8 cellular contexts compared by ENCODE assay signal in the genomic region with DNA sequence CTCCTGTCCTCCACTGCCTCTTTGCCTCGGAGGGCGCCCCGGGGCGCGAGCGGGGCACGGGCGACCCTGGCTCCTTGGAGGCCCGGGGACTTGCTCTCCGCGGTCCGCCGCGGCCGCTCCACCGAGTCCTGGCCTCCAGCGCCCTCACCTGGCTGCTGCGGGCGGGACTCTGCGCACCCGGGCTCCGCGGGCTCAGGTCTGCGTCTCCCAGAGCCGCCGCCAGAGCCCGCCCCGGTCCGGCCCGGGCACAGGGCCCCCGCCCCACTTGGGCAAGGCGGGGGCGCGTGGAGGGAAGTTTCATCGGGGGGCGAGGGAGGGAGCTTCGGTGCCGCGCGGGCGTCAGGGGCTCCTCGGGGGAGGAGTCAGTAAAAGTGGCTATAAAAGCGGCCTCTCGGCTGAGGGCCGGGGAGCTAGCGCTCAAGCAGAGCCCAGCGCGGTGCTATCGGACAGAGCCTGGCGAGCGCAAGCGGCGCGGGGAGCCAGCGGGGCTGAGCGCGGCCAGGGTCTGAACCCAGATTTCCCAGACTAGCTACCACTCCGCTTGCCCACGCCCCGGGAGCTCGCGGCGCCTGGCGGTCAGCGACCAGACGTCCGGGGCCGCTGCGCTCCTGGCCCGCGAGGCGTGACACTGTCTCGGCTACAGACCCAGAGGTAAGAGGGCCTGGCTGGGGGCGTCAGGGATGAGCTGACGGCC. TPM values are rescaled to one million over a fixed set of nuclear protein-coding genes. Genes with fewer than 3 reads are reported as not detected.
DNase-seq lines count a peak whose midpoint lies in the region; ATAC-seq and TF ChIP-seq lines count a peak whose summit lies in the region.

A gene with protein sequence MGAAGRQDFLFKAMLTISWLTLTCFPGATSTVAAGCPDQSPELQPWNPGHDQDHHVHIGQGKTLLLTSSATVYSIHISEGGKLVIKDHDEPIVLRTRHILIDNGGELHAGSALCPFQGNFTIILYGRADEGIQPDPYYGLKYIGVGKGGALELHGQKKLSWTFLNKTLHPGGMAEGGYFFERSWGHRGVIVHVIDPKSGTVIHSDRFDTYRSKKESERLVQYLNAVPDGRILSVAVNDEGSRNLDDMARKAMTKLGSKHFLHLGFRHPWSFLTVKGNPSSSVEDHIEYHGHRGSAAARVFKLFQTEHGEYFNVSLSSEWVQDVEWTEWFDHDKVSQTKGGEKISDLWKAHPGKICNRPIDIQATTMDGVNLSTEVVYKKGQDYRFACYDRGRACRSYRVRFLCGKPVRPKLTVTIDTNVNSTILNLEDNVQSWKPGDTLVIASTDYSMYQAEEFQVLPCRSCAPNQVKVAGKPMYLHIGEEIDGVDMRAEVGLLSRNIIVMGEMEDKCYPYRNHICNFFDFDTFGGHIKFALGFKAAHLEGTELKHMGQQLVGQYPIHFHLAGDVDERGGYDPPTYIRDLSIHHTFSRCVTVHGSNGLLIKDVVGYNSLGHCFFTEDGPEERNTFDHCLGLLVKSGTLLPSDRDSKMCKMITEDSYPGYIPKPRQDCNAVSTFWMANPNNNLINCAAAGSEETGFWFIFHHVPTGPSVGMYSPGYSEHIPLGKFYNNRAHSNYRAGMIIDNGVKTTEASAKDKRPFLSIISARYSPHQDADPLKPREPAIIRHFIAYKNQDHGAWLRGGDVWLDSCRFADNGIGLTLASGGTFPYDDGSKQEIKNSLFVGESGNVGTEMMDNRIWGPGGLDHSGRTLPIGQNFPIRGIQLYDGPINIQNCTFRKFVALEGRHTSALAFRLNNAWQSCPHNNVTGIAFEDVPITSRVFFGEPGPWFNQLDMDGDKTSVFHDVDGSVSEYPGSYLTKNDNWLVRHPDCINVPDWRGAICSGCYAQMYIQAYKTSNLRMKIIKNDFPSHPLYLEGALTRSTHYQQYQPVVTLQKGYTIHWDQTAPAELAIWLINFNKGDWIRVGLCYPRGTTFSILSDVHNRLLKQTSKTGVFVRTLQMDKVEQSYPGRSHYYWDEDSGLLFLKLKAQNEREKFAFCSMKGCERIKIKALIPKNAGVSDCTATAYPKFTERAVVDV (N-terminal part only) (plus strand): TSS at position 407 of the 694 bp plus-strand sequence. CDS start 94,510 bp downstream, outside the sequence.

- TF ChIP-seq CTCF in CD4-positive, alpha-beta T cell (IDR thresholded peaks at IDR 0.05), result no peak
- TF ChIP-seq CTCF in omental fat pad (IDR thresholded peaks at IDR 0.05) (peak in 1 of 3 donors; percentile 42), upper lobe of right lung (IDR thresholded peaks at IDR 0.05) (peak; percentile 75)

- H3K27ac Mint-ChIP-seq in CD4-positive, alpha-beta T cell, result no peak within 1 kb of the TSS
- no peak within 1 kb of the TSS for H3K27ac Mint-ChIP-seq in activated naive CD8-positive, alpha-beta T cell

- POLR2A ChIA-PET in CD4-positive, alpha-beta T cell (lab: Charles Lee), result no interaction called here
- POLR2A ChIA-PET in HEK293T (lab: Yijun Ruan, JAX), result no interaction called here

- H3K9me3 ChIP-seq in CD4-positive, alpha-beta T cell (ENCODE audit: control insufficient read depth, low read length), result no peaks in the 10 kb centered on the region
- H3K9me3 ChIP-seq in upper lobe of right lung, result no peaks in the 10 kb centered on the region

- peaks cover 50% of the 10 kb centered on the region for H3K27me3 ChIP-seq in CD4-positive, alpha-beta T cell (ENCODE audit: control insufficient read depth, insufficient read depth, low read length)
- peaks cover 33% of the 10 kb centered on the region for H3K27me3 ChIP-seq in upper lobe of right lung

- no peaks in the 10 kb centered on the region for H3K9me3 Mint-ChIP-seq in CD4-positive, alpha-beta T cell
- no peaks in the 10 kb centered on the region for H3K9me3 Mint-ChIP-seq in activated naive CD8-positive, alpha-beta T cell (ENCODE audit: low read depth)

- peak in 2 of 10 experiments; percentile 5 to 10 for DNase-seq in CD4-positive, alpha-beta T cell
- DNase-seq in HEK293T (ENCODE audit: extremely low spot score) (peak; percentile 90), NOMO-1 treated with DMSO at 0.1 percent for 48 hours (lab: John Stamatoyannopoulos, UW; ENCODE audit: unreplicated experiment) (peak; percentile 63), head of caudate nucleus (peak; percentile 37 to 91 (median 78)), omental fat pad (ENCODE audit: low spot score) (no peak), upper lobe of right lung (peak; percentile 89)

- H3K4me3 ChIP-seq in upper lobe of right lung, result peak within 1 kb of the TSS; percentile 51

- no peak for ATAC-seq in CD4-positive, alpha-beta T cell (ENCODE audit: poor library complexity)
- peak; percentile 83 for ATAC-seq in omental fat pad (ENCODE audit: low FRiP score)
- ATAC-seq in upper lobe of right lung, result peak; percentile 90
- ATAC-seq in GM19395 (IDR thresholded peaks at IDR 0.05; ENCODE audit: unreplicated experiment), result no peak

- H3K27ac ChIP-seq in CD4-positive, alpha-beta T cell (ENCODE audit: low read depth, low read length), result no peak within 1 kb of the TSS
- H3K27ac ChIP-seq in upper lobe of right lung, result no peak within 1 kb of the TSS

- H3K27me3 Mint-ChIP-seq in CD4-positive, alpha-beta T cell, result peaks cover 62% of the 10 kb centered on the region
- H3K27me3 Mint-ChIP-seq in activated naive CD8-positive, alpha-beta T cell, result peaks cover 30% of the 10 kb centered on the region

- H3K4me3 Mint-ChIP-seq in CD4-positive, alpha-beta T cell, result peak within 1 kb of the TSS; percentile 4
- H3K4me3 Mint-ChIP-seq in activated naive CD8-positive, alpha-beta T cell, result peak within 1 kb of the TSS; percentile 73

- H3K36me3 Mint-ChIP-seq in CD4-positive, alpha-beta T cell (ENCODE audit: low read depth), result no peaks in the 10 kb centered on the region
- no peaks in the 10 kb centered on the region for H3K36me3 Mint-ChIP-seq in activated naive CD8-positive, alpha-beta T cell

- intact Hi-C loops in CD4-positive, alpha-beta T cell (cut with DNase I, micrococcal nuclease), result loop anchor here in 1 of 2 experiments (5.0 kb wide), 1 partner anchor 212 kb away; no protein-coding TSS in a partner anchor
- intact Hi-C loops in head of caudate nucleus (cut with DNase I) (loop anchor here (5.0 to 10.0 kb wide), 2 partner anchors 196 to 322 kb away; no protein-coding TSS in a partner anchor), upper lobe of right lung (cut with DNase I) (loop anchor here (5.0 kb wide), 2 partner anchors 212 to 322 kb away; no protein-coding TSS in a partner anchor)

- no peaks in the 10 kb centered on the region for H3K36me3 ChIP-seq in upper lobe of right lung

- H3K4me1 Mint-ChIP-seq in CD4-positive, alpha-beta T cell (ENCODE audit: low read depth), result peaks cover 12% of the 10 kb centered on the region
- H3K4me1 Mint-ChIP-seq in activated naive CD8-positive, alpha-beta T cell (ENCODE audit: low read depth), result peaks cover 19% of the 10 kb centered on the region

- CTCF ChIA-PET in CD4-positive, alpha-beta T cell (lab: Charles Lee), result no interaction called here
- CTCF ChIA-PET in HEK293T (lab: Yijun Ruan, JAX), result interaction anchor here (0.6 to 2.6 kb wide), 32 partner anchors 9 to 893 kb away, joined by 3 to 24 read pairs (median 4); no protein-coding TSS in a partner anchor

- peaks cover 35% of the 10 kb centered on the region for H3K4me1 ChIP-seq in upper lobe of right lung

TF ChIP-seq in HEK293T, 16 proteins besides CTCF, POLR2A, EP300 and RAD21:
- no peak for TF ChIP-seq FOXK2 (IDR thresholded peaks at IDR 0.05)
- TF ChIP-seq LEF1 (IDR thresholded peaks at IDR 0.05; ENCODE audit: borderline replicate concordance), result no peak
- no peak for TF ChIP-seq TARDBP (IDR thresholded peaks at IDR 0.05)
- TF ChIP-seq SUZ12 (IDR thresholded peaks at IDR 0.05), result no peak
- TF ChIP-seq BHLHE40 (IDR thresholded peaks at IDR 0.05; ENCODE audit: borderline replicate concordance), result no peak
- TF ChIP-seq CTBP1 (IDR thresholded peaks at IDR 0.05; ENCODE audit: borderline replicate concordance), result no peak

RNA-seq across cellular contexts. Expression of the gene that starts here (rescaled TPM):
- not detected for total RNA-seq in CD4-positive, alpha-beta T cell
- total RNA-seq in omental fat pad (1 to 10 TPM in 2 of 4 donors, under 1 TPM in 1, not detected in 1; 0.19 to 9.5 (median 1.2) TPM), upper lobe of right lung (17.3 TPM)

Comparison
In these comparisons a context has a peak if more than half of its experiments do, and no peak if none do; other contexts are left out.
1. ATAC-seq: peak in omental fat pad (single experiment) and upper lobe of right lung (single experiment); none in CD4-positive, alpha-beta T cell (single experiment) and GM19395 (single experiment).